25 cellular contexts compared by ENCODE assay signal in genomic region chr3:73586190-73586589, GRCh38. TPM values are rescaled to one million over a fixed set of nuclear protein-coding genes. Genes with fewer than 3 reads are reported as not detected.
DNase-seq lines count a peak whose midpoint lies in the region; ATAC-seq and TF ChIP-seq lines count a peak whose summit lies in the region.
"Had no signal": no experiment of that assay in that cellular context is flagged by ENCODE, and none has a peak within 500 bp of the region (broad histone marks: within the 10 kb centered on the region; RNA-seq: fewer than 3 reads in every experiment).

No MANE protein-coding gene starts in this region.

- peak overlapping the region in 1 of 3 experiments; percentile 75 for H3K4me3 Mint-ChIP-seq in nephron
- H3K4me3 Mint-ChIP-seq: activated CD8-positive, alpha-beta T cell treated with anti-CD3 and anti-CD28 coated beads for 36 hours; activated T-helper 17 cell treated with anti-CD3 and anti-CD28 coated beads, Interleukin-2, amount 50 U/mL, for 72 hours; CD14-positive monocyte; HFFc6; T-helper 17 cell had no signal

- peaks cover 79% of the 10 kb centered on the region for H3K4me1 Mint-ChIP-seq in nephron
- H3K4me1 Mint-ChIP-seq: activated T-helper 17 cell treated with anti-CD3 and anti-CD28 coated beads, Interleukin-2, amount 50 U/mL, for 72 hours; CD14-positive monocyte; T-helper 17 cell had no signal

- no peaks in the 10 kb centered on the region for H3K9me3 Mint-ChIP-seq in nephron
- H3K9me3 Mint-ChIP-seq: activated CD8-positive, alpha-beta T cell treated with anti-CD3 and anti-CD28 coated beads for 36 hours; activated T-helper 17 cell treated with anti-CD3 and anti-CD28 coated beads, Interleukin-2, amount 50 U/mL, for 72 hours; HFFc6 had no signal

- intact Hi-C loops in Right ventricle myocardium superior (cut with DNase I) = no loop called here

- peak overlapping the region; percentile 81 to 88 (median 87) for H3K27ac Mint-ChIP-seq in nephron
- H3K27ac Mint-ChIP-seq: activated CD8-positive, alpha-beta T cell treated with anti-CD3 and anti-CD28 coated beads for 36 hours; activated T-helper 17 cell treated with anti-CD3 and anti-CD28 coated beads, Interleukin-2, amount 50 U/mL, for 72 hours; CD14-positive monocyte; HFFc6; T-helper 17 cell had no signal

- ATAC-seq in Right ventricle myocardium superior (ENCODE audit: poor library complexity) = peak; percentile 86
- ATAC-seq in GM18511 (IDR thresholded peaks at IDR 0.05; ENCODE audit: unreplicated experiment) = no peak
- ATAC-seq in GM21786 (IDR thresholded peaks at IDR 0.05; ENCODE audit: unreplicated experiment) = no peak
- no peak for ATAC-seq in HG02571 (IDR thresholded peaks at IDR 0.05; ENCODE audit: unreplicated experiment)
- ATAC-seq: activated CD8-positive, alpha-beta T cell treated with anti-CD3 and anti-CD28 coated beads for 36 hours; activated T-helper 17 cell treated with anti-CD3 and anti-CD28 coated beads, Interleukin-2, amount 50 U/mL, for 72 hours; T-helper 17 cell had no signal

- H3K27me3 Mint-ChIP-seq in nephron (ENCODE audit: low read depth) = peaks cover 4% of the 10 kb centered on the region
- H3K27me3 Mint-ChIP-seq: activated CD8-positive, alpha-beta T cell treated with anti-CD3 and anti-CD28 coated beads for 36 hours had no signal

- H3K36me3 Mint-ChIP-seq in nephron (ENCODE audit: low read depth) = peaks cover 31% of the 10 kb centered on the region
- H3K36me3 Mint-ChIP-seq: CD14-positive monocyte had no signal

- no peak for TF ChIP-seq CTCF in nephron (IDR thresholded peaks at IDR 0.05; ENCODE audit: unreplicated experiment in 3 of 3)

- peak; percentile 15 for DNase-seq in DMS 273 (lab: John Stamatoyannopoulos, UW; ENCODE audit: unreplicated experiment)
- DNase-seq in DMS 273 treated with DMSO at 0.1 percent for 48 hours (lab: John Stamatoyannopoulos, UW) = no peak
- peak; percentile 8 for DNase-seq in NCI-H2029 (lab: John Stamatoyannopoulos, UW)
- DNase-seq in Right ventricle myocardium superior = no peak
- DNase-seq: activated CD8-positive, alpha-beta T cell treated with anti-CD3 and anti-CD28 coated beads for 36 hours; activated naive CD4-positive, alpha-beta T cell treated with anti-CD3 and anti-CD28 coated beads, Interleukin-2, amount 50 U/mL, for 16 hours; effector memory CD4-positive, alpha-beta T cell; erythroblast; GOT3; HFFc6; kidney glomerular epithelial cell; MV-4-11; NCI-H187; RPMI8226; sigmoid colon; SK-N-SH; stimulated activated CD4-positive, alpha-beta T cell treated with anti-CD3 and anti-CD28 coated beads, Interleukin-15, amount 100 ng/mL, for 24 hours; stimulated activated naive CD4-positive, alpha-beta T cell; T-helper 17 cell had no signal

RNA-seq across cellular contexts. Expression of gene PDZRN3, which starts 38.6 kb away (rescaled TPM):
- 130 TPM for total RNA-seq in Right ventricle myocardium superior
- total RNA-seq: activated CD8-positive, alpha-beta T cell treated with anti-CD3 and anti-CD28 coated beads for 36 hours; activated T-helper 17 cell treated with anti-CD3 and anti-CD28 coated beads, Interleukin-2, amount 50 U/mL, for 72 hours; T-helper 17 cell had no signal

Comparison
In these comparisons a context has a peak if more than half of its experiments do, and no peak if none do; other contexts are left out.
1. DNase-seq: peak in DMS 273 (single experiment) and NCI-H2029 (single experiment); none in DMS 273 treated with DMSO at 0.1 percent for 48 hours (single experiment) and Right ventricle myocardium superior (single experiment).